26 cellular contexts compared by ENCODE assay signal in genomic region chr10:30977385-30977784, GRCh38.
"Had no signal": no experiment of that assay in that cellular context is flagged by ENCODE, and none has a peak within 500 bp of the region (broad histone marks: within the 10 kb centered on the region; RNA-seq: fewer than 3 reads in every experiment).

No MANE protein-coding gene starts in this region.

- H3K9me3 Mint-ChIP-seq: natural killer cell treated with Interleukin-12 subunit alpha and Interleukin-12 subunit beta and Interleukin-15 and Interleukin-18, amount 100 ng/mL, for 72 hours had no signal

- H3K36me3 ChIP-seq: cardiac muscle cell, gastroesophageal sphincter, left ventricle myocardium inferior, neutrophil, ovary, prostate gland, right atrium auricular region, thoracic aorta had no signal

- H3K4me3 ChIP-seq: body of pancreas, cardiac muscle cell, gastroesophageal sphincter, left ventricle myocardium inferior, ovary, prostate gland, right atrium auricular region, spleen, thoracic aorta had no signal

- H3K27ac ChIP-seq: body of pancreas, cardiac muscle cell, gastroesophageal sphincter, left ventricle myocardium inferior, neutrophil, ovary, prostate gland, right atrium auricular region, spleen, thoracic aorta had no signal

- H3K27me3 ChIP-seq: body of pancreas, cardiac muscle cell, gastroesophageal sphincter, neutrophil, ovary, right atrium auricular region, spleen had no signal

- H3K4me1 ChIP-seq: prostate gland, spleen had no signal

- H3K27ac Mint-ChIP-seq: activated B cell treated with CpG ODN at 0.5 μM for 24 hours; activated CD4-positive, alpha-beta memory T cell treated with anti-CD3 and anti-CD28 coated beads, Interleukin-2, amount 10 ng/mL, durations not matched to agents 7 days and 5 days; activated naive CD4-positive, alpha-beta T cell treated with anti-CD3 and anti-CD28 coated beads for 36 hours; activated naive CD8-positive, alpha-beta T cell treated with anti-CD3 and anti-CD28 coated beads, Interleukin-2, amount 10 ng/mL, durations not matched to agents 7 days and 5 days; activated T-cell treated with anti-CD3 and anti-CD28 coated beads, Interleukin-2, amount 50 U/mL, for 72 hours; mesothelial cell of epicardium; natural killer cell treated with Interleukin-12 subunit alpha and Interleukin-12 subunit beta and Interleukin-15 and Interleukin-18, amount 100 ng/mL, for 72 hours had no signal

- H3K36me3 Mint-ChIP-seq: activated naive CD8-positive, alpha-beta T cell treated with anti-CD3 and anti-CD28 coated beads, Interleukin-2, amount 10 ng/mL, durations not matched to agents 7 days and 5 days; natural killer cell treated with Interleukin-12 subunit alpha and Interleukin-12 subunit beta and Interleukin-15 and Interleukin-18, amount 100 ng/mL, for 72 hours had no signal

- DNase-seq: activated B cell treated with CpG ODN at 0.5 μM for 24 hours; activated CD4-positive, alpha-beta memory T cell treated with anti-CD3 and anti-CD28 coated beads, Interleukin-2, amount 10 ng/mL, durations not matched to agents 7 days and 5 days; activated CD4-positive, alpha-beta T cell treated with anti-CD3 and anti-CD28 coated beads for 4 hours; activated effector memory CD4-positive, alpha-beta T cell treated with Interleukin-2 at 50 U/mL for 16 hours; activated naive CD4-positive, alpha-beta T cell treated with anti-CD3 and anti-CD28 coated beads for 36 hours; activated naive CD8-positive, alpha-beta T cell treated with anti-CD3 and anti-CD28 coated beads, Interleukin-2, amount 10 ng/mL, durations not matched to agents 7 days and 5 days; activated T-cell treated with anti-CD3 and anti-CD28 coated beads, Interleukin-2, amount 50 U/mL, for 72 hours; amygdala; body of pancreas; head of caudate nucleus; hypothalamus; left ventricle myocardium inferior; ovary; spleen; stimulated activated CD4-positive, alpha-beta T cell treated with anti-CD3 and anti-CD28 coated beads, Interleukin-4, amount 100 ng/mL, for 1 hour; stimulated activated naive CD4-positive, alpha-beta T cell; T-helper 1 cell; T-helper 9 cell had no signal

- H3K4me1 Mint-ChIP-seq: activated B cell treated with CpG ODN at 0.5 μM for 24 hours; activated CD4-positive, alpha-beta memory T cell treated with anti-CD3 and anti-CD28 coated beads, Interleukin-2, amount 10 ng/mL, durations not matched to agents 7 days and 5 days; activated naive CD8-positive, alpha-beta T cell treated with anti-CD3 and anti-CD28 coated beads, Interleukin-2, amount 10 ng/mL, durations not matched to agents 7 days and 5 days had no signal

- ATAC-seq: activated T-cell treated with anti-CD3 and anti-CD28 coated beads, Interleukin-2, amount 50 U/mL, for 72 hours; body of pancreas; gastroesophageal sphincter; natural killer cell treated with Interleukin-12 subunit alpha and Interleukin-12 subunit beta and Interleukin-15 and Interleukin-18, amount 100 ng/mL, for 72 hours had no signal

- H3K4me3 Mint-ChIP-seq: activated B cell treated with CpG ODN at 0.5 μM for 24 hours; activated CD4-positive, alpha-beta memory T cell treated with anti-CD3 and anti-CD28 coated beads, Interleukin-2, amount 10 ng/mL, durations not matched to agents 7 days and 5 days; activated naive CD4-positive, alpha-beta T cell treated with anti-CD3 and anti-CD28 coated beads for 36 hours; activated naive CD8-positive, alpha-beta T cell treated with anti-CD3 and anti-CD28 coated beads, Interleukin-2, amount 10 ng/mL, durations not matched to agents 7 days and 5 days; activated T-cell treated with anti-CD3 and anti-CD28 coated beads, Interleukin-2, amount 50 U/mL, for 72 hours; mesothelial cell of epicardium; natural killer cell treated with Interleukin-12 subunit alpha and Interleukin-12 subunit beta and Interleukin-15 and Interleukin-18, amount 100 ng/mL, for 72 hours had no signal

- H3K27me3 Mint-ChIP-seq: activated B cell treated with CpG ODN at 0.5 μM for 24 hours; activated CD4-positive, alpha-beta memory T cell treated with anti-CD3 and anti-CD28 coated beads, Interleukin-2, amount 10 ng/mL, durations not matched to agents 7 days and 5 days; activated naive CD8-positive, alpha-beta T cell treated with anti-CD3 and anti-CD28 coated beads, Interleukin-2, amount 10 ng/mL, durations not matched to agents 7 days and 5 days; natural killer cell treated with Interleukin-12 subunit alpha and Interleukin-12 subunit beta and Interleukin-15 and Interleukin-18, amount 100 ng/mL, for 72 hours had no signal

- H3K9me3 ChIP-seq: body of pancreas, gastroesophageal sphincter, neutrophil, ovary, prostate gland, thoracic aorta had no signal
